In the genomic region with DNA sequence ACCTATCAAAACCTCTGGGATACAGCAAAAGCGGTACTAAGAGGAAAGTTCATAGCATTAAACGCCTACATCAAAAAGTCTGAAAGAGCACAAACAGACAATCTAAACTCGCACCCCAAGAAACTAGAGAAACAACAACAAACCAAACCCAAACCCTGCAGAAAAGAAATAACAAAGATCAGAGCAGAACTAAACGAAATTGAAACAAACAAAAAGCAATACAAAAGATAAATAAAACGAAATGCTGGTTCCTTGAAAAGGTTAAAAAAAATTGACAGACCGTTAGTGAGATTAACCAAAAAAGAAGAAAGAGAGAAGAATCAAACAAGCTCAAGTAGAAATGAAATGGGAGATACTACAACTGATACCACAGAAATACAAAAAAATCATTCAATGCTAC, we compare ENCODE assay signal across 28 cellular contexts.
"Had no signal": no experiment of that assay in that cellular context is flagged by ENCODE, and none has a peak within 500 bp of the region (broad histone marks: within the 10 kb centered on the region; RNA-seq: fewer than 3 reads in every experiment).

No MANE protein-coding gene starts in this region.

- H3K4me3 ChIP-seq: left lung, lower lobe of right lung, pancreas, prostate gland, sigmoid colon, spleen, suprapubic skin, thoracic aorta, tibial artery, upper lobe of right lung had no signal

- H3K36me3 ChIP-seq: lower lobe of right lung, pancreas, prostate gland, sigmoid colon, suprapubic skin, thoracic aorta, upper lobe of right lung had no signal

- FAIRE-seq: islet of Langerhans, kidney, pancreas, small intestine, urothelium cell line had no signal

- H3K27me3 ChIP-seq: left lung, pancreas, sigmoid colon, spleen, suprapubic skin, tibial artery, upper lobe of right lung had no signal

- H3K27ac ChIP-seq: left lung, lower lobe of right lung, pancreas, prostate gland, sigmoid colon, spleen, suprapubic skin, thoracic aorta, tibial artery, upper lobe of right lung had no signal

- ATAC-seq: left colon; left lung; lower lobe of right lung; naive thymus-derived CD8-positive, alpha-beta T cell; pancreas; right cardiac atrium; stimulated activated effector memory CD8-positive, alpha-beta T cell treated with anti-CD3 and anti-CD28 coated beads, Interleukin-12 subunit alpha, Interleukin-12 subunit beta, amount 100 ng/mL, for 72 hours; upper lobe of right lung had no signal

- H3K4me1 ChIP-seq: left lung, lower lobe of right lung, pancreas, prostate gland, sigmoid colon, spleen, suprapubic skin, tibial artery, upper lobe of right lung had no signal

- DNase-seq: hypothalamus; immature natural killer cell; kidney; left colon; left lung; lower lobe of right lung; mammary epithelial cell; mesenchymal stem cell; naive thymus-derived CD8-positive, alpha-beta T cell; nucleus accumbens; pancreas; posterior cingulate gyrus; retina; right cardiac atrium; sigmoid colon; small intestine; spleen; stimulated activated CD4-positive, alpha-beta T cell treated with anti-CD3 and anti-CD28 coated beads, Interleukin-4, amount 100 ng/mL, for 24 hours; stimulated activated naive CD4-positive, alpha-beta T cell; tibial artery; trophoblast cell; upper lobe of right lung had no signal

- H3K9me3 ChIP-seq: pancreas, prostate gland, upper lobe of right lung had no signal
